Comparison of ENCODE assay signal across 1 cellular context in genomic region chr11:102451693-102452460, GRCh38.
TF ChIP-seq lines count a peak whose summit lies in the region.

No MANE protein-coding gene starts in this region.

TF ChIP-seq in HepG2, 621 proteins besides CTCF, POLR2A, EP300 and RAD21 (continued from another document and continues in another):
- TF ChIP-seq, protein P1, sequence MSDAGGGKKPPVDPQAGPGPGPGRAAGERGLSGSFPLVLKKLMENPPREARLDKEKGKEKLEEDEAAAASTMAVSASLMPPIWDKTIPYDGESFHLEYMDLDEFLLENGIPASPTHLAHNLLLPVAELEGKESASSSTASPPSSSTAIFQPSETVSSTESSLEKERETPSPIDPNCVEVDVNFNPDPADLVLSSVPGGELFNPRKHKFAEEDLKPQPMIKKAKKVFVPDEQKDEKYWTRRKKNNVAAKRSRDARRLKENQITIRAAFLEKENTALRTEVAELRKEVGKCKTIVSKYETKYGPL (CRISPR knock-in tag; IDR thresholded peaks at IDR 0.05), result 0 out of 2 replicates have a peak, but pooled peaks have one; percentile 34
- TF ChIP-seq SNAI1 (CRISPR knock-in tag; IDR thresholded peaks at IDR 0.05; ENCODE audit: borderline replicate concordance), result 0 out of 2 replicates have a peak, but pooled peaks have one; percentile 46
- no peak for TF ChIP-seq ZNF143 (CRISPR knock-in tag; IDR thresholded peaks at IDR 0.05)
- TF ChIP-seq FOXJ3 (CRISPR knock-in tag; IDR thresholded peaks at IDR 0.05; ENCODE audit: borderline replicate concordance), result peak; percentile 50; the same call in 1 of the 2 replicates
- TF ChIP-seq ZNF674 (CRISPR knock-in tag; IDR thresholded peaks at IDR 0.05; ENCODE audit: low read depth), result no peak
- TF ChIP-seq RNF2 (conservative IDR thresholded peaks at IDR 0.05; ENCODE audit: low read depth), result no peak
- TF ChIP-seq, protein P2, sequence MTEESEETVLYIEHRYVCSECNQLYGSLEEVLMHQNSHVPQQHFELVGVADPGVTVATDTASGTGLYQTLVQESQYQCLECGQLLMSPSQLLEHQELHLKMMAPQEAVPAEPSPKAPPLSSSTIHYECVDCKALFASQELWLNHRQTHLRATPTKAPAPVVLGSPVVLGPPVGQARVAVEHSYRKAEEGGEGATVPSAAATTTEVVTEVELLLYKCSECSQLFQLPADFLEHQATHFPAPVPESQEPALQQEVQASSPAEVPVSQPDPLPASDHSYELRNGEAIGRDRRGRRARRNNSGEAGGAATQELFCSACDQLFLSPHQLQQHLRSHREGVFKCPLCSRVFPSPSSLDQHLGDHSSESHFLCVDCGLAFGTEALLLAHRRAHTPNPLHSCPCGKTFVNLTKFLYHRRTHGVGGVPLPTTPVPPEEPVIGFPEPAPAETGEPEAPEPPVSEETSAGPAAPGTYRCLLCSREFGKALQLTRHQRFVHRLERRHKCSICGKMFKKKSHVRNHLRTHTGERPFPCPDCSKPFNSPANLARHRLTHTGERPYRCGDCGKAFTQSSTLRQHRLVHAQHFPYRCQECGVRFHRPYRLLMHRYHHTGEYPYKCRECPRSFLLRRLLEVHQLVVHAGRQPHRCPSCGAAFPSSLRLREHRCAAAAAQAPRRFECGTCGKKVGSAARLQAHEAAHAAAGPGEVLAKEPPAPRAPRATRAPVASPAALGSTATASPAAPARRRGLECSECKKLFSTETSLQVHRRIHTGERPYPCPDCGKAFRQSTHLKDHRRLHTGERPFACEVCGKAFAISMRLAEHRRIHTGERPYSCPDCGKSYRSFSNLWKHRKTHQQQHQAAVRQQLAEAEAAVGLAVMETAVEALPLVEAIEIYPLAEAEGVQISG (CRISPR knock-in tag; IDR thresholded peaks at IDR 0.05), result peak; percentile 72
- peak; percentile 34 for TF ChIP-seq BRD4 (CRISPR knock-in tag; IDR thresholded peaks at IDR 0.05)
- no peak for TF ChIP-seq NR3C1 (CRISPR knock-in tag; IDR thresholded peaks at IDR 0.05)
- TF ChIP-seq DBP (CRISPR knock-in tag; IDR thresholded peaks at IDR 0.05; ENCODE audit: not compliant biosample characterization), result peak; percentile 17
- 0 out of 2 replicates have a peak, but pooled peaks have one; percentile 50 for TF ChIP-seq MTF1 (CRISPR knock-in tag; IDR thresholded peaks at IDR 0.05)
- no peak for TF ChIP-seq MZF1 (CRISPR knock-in tag; IDR thresholded peaks at IDR 0.05; ENCODE audit: borderline replicate concordance)
- TF ChIP-seq SP1 (IDR thresholded peaks at IDR 0.05), result no peak
- TF ChIP-seq SP1 (CRISPR knock-in tag; IDR thresholded peaks at IDR 0.05), result peak; percentile 34; the same call in 1 of the 2 replicates
- peak; percentile 81; the same call in 1 of the 2 replicates for TF ChIP-seq CREM (IDR thresholded peaks at IDR 0.05)
- no peak for TF ChIP-seq CREM (CRISPR knock-in tag; IDR thresholded peaks at IDR 0.05)
- TF ChIP-seq HHEX (CRISPR knock-in tag; IDR thresholded peaks at IDR 0.05), result peak; percentile 21; the same call in 1 of the 2 replicates
- peak; percentile 54; the same call in 1 of the 2 replicates for TF ChIP-seq ZNF256 (CRISPR knock-in tag; conservative IDR thresholded peaks at IDR 0.05)
- peak; percentile 65 for TF ChIP-seq NR2F6 (IDR thresholded peaks at IDR 0.05)
- peak; percentile 68 for TF ChIP-seq NR2F6 (CRISPR knock-in tag; IDR thresholded peaks at IDR 0.05)
- peak; percentile 79; the same call in 1 of the 2 replicates for TF ChIP-seq ZSCAN30 (CRISPR knock-in tag; IDR thresholded peaks at IDR 0.05)
- TF ChIP-seq MBD4 (IDR thresholded peaks at IDR 0.05; ENCODE audit: borderline replicate concordance, low read length), result peak; percentile 87
- TF ChIP-seq PRMT3 (CRISPR knock-in tag; IDR thresholded peaks at IDR 0.05; ENCODE audit: borderline replicate concordance, low read depth), result no peak
- TF ChIP-seq MTF2 (CRISPR knock-in tag; IDR thresholded peaks at IDR 0.05; ENCODE audit: borderline replicate concordance), result no peak; the same call in 1 of the 2 replicates
- TF ChIP-seq GATA4 (IDR thresholded peaks at IDR 0.05; ENCODE audit: borderline replicate concordance, low read depth), result peak; percentile 57
- TF ChIP-seq ZNF124 (CRISPR knock-in tag; IDR thresholded peaks at IDR 0.05), result peak; percentile 53; the same call in 1 of the 2 replicates
- TF ChIP-seq PLSCR1 (CRISPR knock-in tag; IDR thresholded peaks at IDR 0.05; ENCODE audit: borderline replicate concordance), result no peak
- TF ChIP-seq ZNF33A (CRISPR knock-in tag; IDR thresholded peaks at IDR 0.05; ENCODE audit: borderline replicate concordance), result no peak
- peak in 1 of 2 experiments; percentile 52; a peak in 1 of 4 replicates for TF ChIP-seq ATF4 (CRISPR knock-in tag; IDR thresholded peaks at IDR 0.05)
- TF ChIP-seq SMAD3 (CRISPR knock-in tag; IDR thresholded peaks at IDR 0.05), result peak; percentile 37; the same call in 1 of the 2 replicates
- peak; percentile 32; the same call in 1 of the 2 replicates for TF ChIP-seq ZNF333 (CRISPR knock-in tag; IDR thresholded peaks at IDR 0.05; ENCODE audit: borderline replicate concordance)
- TF ChIP-seq YY1 (IDR thresholded peaks at IDR 0.05; ENCODE audit: insufficient read depth, insufficient replicate concordance, low read depth, low read length), result peak; percentile 48
- TF ChIP-seq AKNA (CRISPR knock-in tag; IDR thresholded peaks at IDR 0.05; ENCODE audit: borderline replicate concordance), result peak; percentile 88; the same call in 1 of the 2 replicates
- no peak for TF ChIP-seq NFRKB (IDR thresholded peaks at IDR 0.05)
- peak; percentile 83 for TF ChIP-seq ISL2 (CRISPR knock-in tag; IDR thresholded peaks at IDR 0.05)
- TF ChIP-seq ZNF562 (CRISPR knock-in tag; IDR thresholded peaks at IDR 0.05; ENCODE audit: borderline replicate concordance), result no peak
- no peak for TF ChIP-seq ZFYVE20 (CRISPR knock-in tag; IDR thresholded peaks at IDR 0.05; ENCODE audit: borderline replicate concordance, low read depth)
- no peak for TF ChIP-seq MIXL1 (CRISPR knock-in tag; IDR thresholded peaks at IDR 0.05)
- peak; percentile 52 for TF ChIP-seq ZNF264 (CRISPR knock-in tag; IDR thresholded peaks at IDR 0.05)
- TF ChIP-seq, protein P3, sequence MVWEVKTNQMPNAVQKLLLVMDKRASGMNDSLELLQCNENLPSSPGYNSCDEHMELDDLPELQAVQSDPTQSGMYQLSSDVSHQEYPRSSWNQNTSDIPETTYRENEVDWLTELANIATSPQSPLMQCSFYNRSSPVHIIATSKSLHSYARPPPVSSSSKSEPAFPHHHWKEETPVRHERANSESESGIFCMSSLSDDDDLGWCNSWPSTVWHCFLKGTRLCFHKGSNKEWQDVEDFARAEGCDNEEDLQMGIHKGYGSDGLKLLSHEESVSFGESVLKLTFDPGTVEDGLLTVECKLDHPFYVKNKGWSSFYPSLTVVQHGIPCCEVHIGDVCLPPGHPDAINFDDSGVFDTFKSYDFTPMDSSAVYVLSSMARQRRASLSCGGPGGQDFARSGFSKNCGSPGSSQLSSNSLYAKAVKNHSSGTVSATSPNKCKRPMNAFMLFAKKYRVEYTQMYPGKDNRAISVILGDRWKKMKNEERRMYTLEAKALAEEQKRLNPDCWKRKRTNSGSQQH (CRISPR knock-in tag; IDR thresholded peaks at IDR 0.05; ENCODE audit: low read depth), result peak; percentile 55; the same call in 1 of the 2 replicates
- TF ChIP-seq MTA1 (CRISPR knock-in tag; IDR thresholded peaks at IDR 0.05; ENCODE audit: borderline replicate concordance), result no peak
- 0 out of 2 replicates have a peak, but pooled peaks have one; percentile 51 for TF ChIP-seq ZFP90 (CRISPR knock-in tag; IDR thresholded peaks at IDR 0.05; ENCODE audit: borderline replicate concordance)
- TF ChIP-seq, protein P4, sequence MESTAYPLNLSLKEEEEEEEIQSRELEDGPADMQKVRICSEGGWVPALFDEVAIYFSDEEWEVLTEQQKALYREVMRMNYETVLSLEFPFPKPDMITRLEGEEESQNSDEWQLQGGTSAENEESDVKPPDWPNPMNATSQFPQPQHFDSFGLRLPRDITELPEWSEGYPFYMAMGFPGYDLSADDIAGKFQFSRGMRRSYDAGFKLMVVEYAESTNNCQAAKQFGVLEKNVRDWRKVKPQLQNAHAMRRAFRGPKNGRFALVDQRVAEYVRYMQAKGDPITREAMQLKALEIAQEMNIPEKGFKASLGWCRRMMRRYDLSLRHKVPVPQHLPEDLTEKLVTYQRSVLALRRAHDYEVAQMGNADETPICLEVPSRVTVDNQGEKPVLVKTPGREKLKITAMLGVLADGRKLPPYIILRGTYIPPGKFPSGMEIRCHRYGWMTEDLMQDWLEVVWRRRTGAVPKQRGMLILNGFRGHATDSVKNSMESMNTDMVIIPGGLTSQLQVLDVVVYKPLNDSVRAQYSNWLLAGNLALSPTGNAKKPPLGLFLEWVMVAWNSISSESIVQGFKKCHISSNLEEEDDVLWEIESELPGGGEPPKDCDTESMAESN (CRISPR knock-in tag; conservative IDR thresholded peaks at IDR 0.05), result peak; percentile 54; the same call in 1 of the 2 replicates
- 0 out of 2 replicates have a peak, but pooled peaks have one; percentile 5 for TF ChIP-seq MYPOP (CRISPR knock-in tag; IDR thresholded peaks at IDR 0.05)
- peak; percentile 35; the same call in 1 of the 2 replicates for TF ChIP-seq SPEN (CRISPR knock-in tag; IDR thresholded peaks at IDR 0.05; ENCODE audit: low read depth)
- peak; percentile 40; the same call in 1 of the 2 replicates for TF ChIP-seq CHD2 (IDR thresholded peaks at IDR 0.05; ENCODE audit: low read depth, low read length)
- 0 out of 2 replicates have a peak, but pooled peaks have one; percentile 13 for TF ChIP-seq ZKSCAN8 (CRISPR knock-in tag; IDR thresholded peaks at IDR 0.05; ENCODE audit: borderline replicate concordance)
- TF ChIP-seq, protein P5, sequence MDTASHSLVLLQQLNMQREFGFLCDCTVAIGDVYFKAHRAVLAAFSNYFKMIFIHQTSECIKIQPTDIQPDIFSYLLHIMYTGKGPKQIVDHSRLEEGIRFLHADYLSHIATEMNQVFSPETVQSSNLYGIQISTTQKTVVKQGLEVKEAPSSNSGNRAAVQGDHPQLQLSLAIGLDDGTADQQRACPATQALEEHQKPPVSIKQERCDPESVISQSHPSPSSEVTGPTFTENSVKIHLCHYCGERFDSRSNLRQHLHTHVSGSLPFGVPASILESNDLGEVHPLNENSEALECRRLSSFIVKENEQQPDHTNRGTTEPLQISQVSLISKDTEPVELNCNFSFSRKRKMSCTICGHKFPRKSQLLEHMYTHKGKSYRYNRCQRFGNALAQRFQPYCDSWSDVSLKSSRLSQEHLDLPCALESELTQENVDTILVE (CRISPR knock-in tag; IDR thresholded peaks at IDR 0.05), result peak; percentile 37; the same call in 1 of the 2 replicates
